ENCODE assay signal across 8 cellular contexts in the genomic region with DNA sequence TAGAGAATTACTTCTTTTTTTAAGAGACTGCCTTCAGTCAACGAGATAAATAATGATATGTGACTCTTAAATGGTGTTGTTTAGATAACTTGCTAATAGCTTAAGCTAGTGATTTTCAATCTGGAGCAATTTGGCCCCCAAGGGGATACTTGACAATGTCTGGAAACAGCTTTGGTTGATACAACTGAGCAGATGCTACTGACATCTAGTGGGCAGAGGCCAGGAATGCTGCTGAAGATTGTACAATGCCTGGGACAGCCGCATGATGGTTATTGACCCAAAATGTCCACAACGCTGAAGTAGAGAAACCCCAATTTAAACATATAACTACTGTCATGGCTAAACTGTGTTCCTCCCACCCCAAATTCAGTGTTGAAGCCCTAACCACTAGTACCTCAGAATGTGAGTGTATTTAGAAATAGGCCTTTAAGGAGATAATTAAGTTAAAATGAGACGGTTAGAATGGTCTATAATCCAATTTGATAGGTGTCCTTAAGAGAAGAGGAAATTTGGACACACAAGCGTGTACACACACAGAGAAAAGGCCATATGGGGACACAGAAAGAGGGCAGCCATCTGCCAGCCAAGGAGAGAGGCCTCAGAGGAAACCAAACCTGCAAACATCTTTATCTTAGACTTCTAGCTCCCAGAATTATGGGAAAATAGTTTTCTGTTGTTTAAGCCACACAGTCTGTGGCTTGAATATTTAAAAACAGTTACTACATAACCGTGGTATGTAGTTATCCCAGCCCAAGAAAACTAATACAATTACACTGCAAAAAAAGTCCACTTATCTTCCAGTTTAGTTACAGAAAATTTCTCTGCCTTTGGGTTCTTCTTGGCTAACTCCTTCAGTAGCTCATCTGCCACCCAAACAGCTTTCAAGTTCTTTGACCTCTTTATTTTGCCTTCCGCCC. TPM values are rescaled to one million over a fixed set of nuclear protein-coding genes. Genes with fewer than 3 reads are reported as not detected.
DNase-seq lines count a peak whose midpoint lies in the region; ATAC-seq, FAIRE-seq and TF ChIP-seq lines count a peak whose summit lies in the region.

No MANE protein-coding gene starts in this region.

- in situ Hi-C loops in GM13976 (cut with MboI; ENCODE audit: low sequenced_read_pairs, unreplicated experiment): loop anchor here (25.0 kb wide), 1 partner anchor 953 kb away; no protein-coding TSS in a partner anchor

- WGBS in small intestine, 3 donors: 26 to 29% (median 29%) methylated on average over 7 of the region's 7 CpGs

- TF ChIP-seq CTCF in A673 (conservative IDR thresholded peaks at IDR 0.05; ENCODE audit: low read depth, low read length) (peak; percentile 93), GM13976 (IDR thresholded peaks at IDR 0.05; ENCODE audit: borderline replicate concordance, control extremely low read depth, extremely low read depth, insufficient read depth, missing control alignments) (peak; percentile 81)

- no peak for FAIRE-seq in small intestine (lab: Jason Lieb, UNC)

- peak overlapping the region; percentile 53 for H3K27ac ChIP-seq in A673 (ENCODE audit: low read depth, low read length, poor library complexity, severe bottlenecking)
- H3K27ac ChIP-seq in small intestine (ENCODE audit: low read depth in 1 of 2, low read length in 1 of 2): no peak overlapping the region

- POLR2A ChIA-PET in A673 (lab: Charles Lee; ENCODE audit: low non-redundant PET): interaction anchor here (0.7 kb wide), 2 partner anchors 11 to 32 kb away, joined by 3 read pairs; no protein-coding TSS in a partner anchor

- no peak overlapping the region for H3K4me3 ChIP-seq in A673 (ENCODE audit: low read depth, low read length, poor library complexity, severe bottlenecking)
- H3K4me3 ChIP-seq in small intestine (ENCODE audit: low read depth in 1 of 2, low read length in 2 of 2): no peak overlapping the region

- peak; percentile 99 for ATAC-seq in HG02798 (IDR thresholded peaks at IDR 0.05; ENCODE audit: poor library complexity, unreplicated experiment)

- H3K36me3 ChIP-seq in A673 (ENCODE audit: insufficient read depth, low read length, poor library complexity, severe bottlenecking) (peaks cover 10% of the 10 kb centered on the region), small intestine (ENCODE audit: control insufficient read depth in 2 of 2, insufficient read depth in 2 of 2, low read length in 2 of 2) (peaks cover 0 to 7% of the 10 kb centered on the region in 2 donors)

- CTCF ChIA-PET in A673 (lab: Charles Lee): interaction anchor here (0.6 to 3.1 kb wide), 6 partner anchors 149 to 321 kb away, joined by 3 to 42 read pairs (median 4); partner anchors contain the start of genes DOP1A, PRSS35 and UBE3D

- H3K27me3 ChIP-seq in A673 (replicated peaks; ENCODE audit: insufficient read depth, low read depth, low read length, poor library complexity) (no peaks in the 10 kb centered on the region), small intestine (ENCODE audit: control insufficient read depth in 2 of 2, insufficient read depth in 2 of 2, low read length in 2 of 2) (no peaks in the 10 kb centered on the region)

- no peaks in the 10 kb centered on the region for H3K9me3 ChIP-seq in A673 (ENCODE audit: low read depth, low read length, poor library complexity, severe bottlenecking)
- H3K9me3 ChIP-seq in small intestine (ENCODE audit: control insufficient read depth, low read depth): no peaks in the 10 kb centered on the region

- no TSS peak for BruUV-seq in A673 (replicated peaks; lab: Mats Ljungman, UMichigan)

- intact Hi-C loops in A673 (cut with micrococcal nuclease; ENCODE audit: unreplicated experiment): loop anchor here (1.0 to 10.0 kb wide), 2 partner anchors 148 to 961 kb away; partner anchors contain the start of gene DOP1A

- DNase-seq in A673 (ENCODE audit: low spot score) (peak; percentile 92), GM13976 (ENCODE audit: low spot score) (peak; percentile 40), NCI-H1105 treated with DMSO at 0.1 percent for 48 hours (lab: John Stamatoyannopoulos, UW) (peak; percentile 84), SW 1271 (lab: John Stamatoyannopoulos, UW) (peak; percentile 18 to 65), anterior cingulate cortex (lab: John Stamatoyannopoulos, UW) (peak in 50 of 58 donors; percentile 2 to 76 (median 44)), hippocampal formation (lab: John Stamatoyannopoulos, UW) (peak; percentile 48 to 77), small intestine (peak; percentile 55)

- H3K4me1 ChIP-seq in A673 (ENCODE audit: insufficient read depth, low read length, poor library complexity, severe bottlenecking) (peaks cover 36% of the 10 kb centered on the region), small intestine (ENCODE audit: control insufficient read depth in 2 of 2, insufficient read depth in 1 of 2, low read depth in 1 of 2, low read length in 1 of 2) (no peaks in the 10 kb centered on the region)

RNA-seq across cellular contexts. Expression of gene RWDD2A, which starts 22.2 kb away (rescaled TPM):
- total RNA-seq in A673 (2021): 2.4 and 3.6 TPM in 2 replicates
- polyA plus RNA-seq in small intestine: 1 to 10 TPM; 1.1 to 1.7 (median 1.4) TPM

RNA-seq across cellular contexts. Expression of gene PGM3, which starts 22.3 kb away (rescaled TPM):
- total RNA-seq in A673 (2021): 55.4 and 71.7 TPM in 2 replicates
- polyA plus RNA-seq in small intestine: 10 to 100 TPM in 1 of 3 donors, 1 to 10 TPM in 2; 7.3 to 15.3 (median 7.8) TPM

Comparison
In these comparisons a context has a peak if more than half of its experiments do, and no peak if none do; other contexts are left out.
1. DNase-seq: peak in every context shown above with its lines; median percentile 92 in A673; 84 in NCI-H1105 treated with DMSO at 0.1 percent for 48 hours; 62 in hippocampal formation; 55 in small intestine; 44 in anterior cingulate cortex; 42 in SW 1271; 40 in GM13976.